Comparison of ENCODE assay signal across 8 cellular contexts in genomic region chr2:65055427-65056214, GRCh38. TPM values are rescaled to one million over a fixed set of nuclear protein-coding genes. Genes with fewer than 3 reads are reported as not detected.
DNase-seq lines count a peak whose midpoint lies in the region; ATAC-seq and TF ChIP-seq lines count a peak whose summit lies in the region.

No MANE protein-coding gene starts in this region.

- DNase-seq in T-helper 1 cell (peak in 3 of 5 donors; percentile 43 to 66 (median 50)), dorsolateral prefrontal cortex (peak in 4 of 10 donors; percentile 32 to 70 (median 50)), thyroid gland (no peak), mesenteric fat pad (ENCODE audit: low spot score) (no peak)

- H4K20me1 ChIP-seq in DOHH2 (ENCODE audit: control insufficient read depth, insufficient read depth, low read depth, low read length), result no peaks in the 10 kb centered on the region

- H3K4me2 ChIP-seq in DOHH2 (ENCODE audit: low read length), result peak overlapping the region; percentile 75

- peak overlapping the region; percentile 42 to 73 for H3K9ac ChIP-seq in mucosa of rectum (ENCODE audit: low read depth in 1 of 2, low read length in 2 of 2)

- H3K9me3 ChIP-seq in DOHH2 (ENCODE audit: control insufficient read depth, insufficient read depth, low read length) (0 out of 2 replicates have a peak, but pooled peaks cover 4% of the 10 kb centered on the region), mucosa of rectum (ENCODE audit: control insufficient read depth in 2 of 2, low read length in 2 of 2) (no peaks in the 10 kb centered on the region), thyroid gland (no peaks in the 10 kb centered on the region)

- TF ChIP-seq CTCF in DOHH2 (IDR thresholded peaks at IDR 0.05; ENCODE audit: low read depth, low read length, poor library complexity, severe bottlenecking) (no peak), dorsolateral prefrontal cortex (IDR thresholded peaks at IDR 0.05 in 54 of 56, conservative IDR thresholded peaks at IDR 0.05 in 2 of 56; ENCODE audit: low read depth in 1 of 56, partially characterized antibody in 56 of 56) (no peak), thyroid gland (IDR thresholded peaks at IDR 0.05) (no peak)

- H3K27me3 ChIP-seq in DOHH2 (ENCODE audit: control insufficient read depth, low read length) (no peaks in the 10 kb centered on the region), dorsolateral prefrontal cortex (no peaks in the 10 kb centered on the region), mucosa of rectum (ENCODE audit: control insufficient read depth in 2 of 2, insufficient read depth in 2 of 2, low read length in 2 of 2) (no peaks in the 10 kb centered on the region), thyroid gland (no peaks in the 10 kb centered on the region)

- ATAC-seq in GM21390 (IDR thresholded peaks at IDR 0.05; ENCODE audit: unreplicated experiment) (peak; percentile 34), HG03575 (IDR thresholded peaks at IDR 0.05; ENCODE audit: extremely low read depth, insufficient number of reproducible peaks, low FRiP score, unreplicated experiment) (peak; percentile 4)

- no peaks in the 10 kb centered on the region for H3F3A ChIP-seq in DOHH2 (ENCODE audit: control insufficient read depth, insufficient read depth)

- H3K36me3 ChIP-seq in DOHH2 (ENCODE audit: control insufficient read depth, low read length) (peaks cover 3% of the 10 kb centered on the region), mucosa of rectum (ENCODE audit: control insufficient read depth in 2 of 2, insufficient read depth in 2 of 2, low read length in 2 of 2) (no peaks in the 10 kb centered on the region), thyroid gland (no peaks in the 10 kb centered on the region)

- no peak for TF ChIP-seq POLR2A in thyroid gland (IDR thresholded peaks at IDR 0.05)

- intact Hi-C loops in dorsolateral prefrontal cortex (cut with DNase I) (loop anchor here (1.0 to 5.0 kb wide), 4 partner anchors 63 to 132 kb away; partner anchors contain the start of gene RAB1A (in 2 of the 2)), thyroid gland (cut with DNase I) (no loop called here)

- H3K79me2 ChIP-seq in DOHH2 (ENCODE audit: control insufficient read depth, low read length), result peaks cover 27% of the 10 kb centered on the region

- H3K9me2 ChIP-seq in DOHH2 (replicated peaks; ENCODE audit: control insufficient read depth, low read length), result no peaks in the 10 kb centered on the region

- 7 to 12% methylated on average over 27 to 37 of the region's 41 CpGs for WGBS in thyroid gland, 2 donors

- H3K4me3 ChIP-seq in DOHH2 (ENCODE audit: low read length) (peak overlapping the region; percentile 91), dorsolateral prefrontal cortex (peak overlapping the region; percentile 53 to 98 (median 89)), mucosa of rectum (ENCODE audit: low read length in 2 of 2) (peak overlapping the region; percentile 82), thyroid gland (replicated peaks in 1 of 3) (peak overlapping the region; percentile 56 to 98 (median 73))

- no peak overlapping the region for H3K27ac ChIP-seq in DOHH2 (ENCODE audit: low read depth, low read length)
- peak overlapping the region in 57 of 59 donors; percentile 18 to 97 (median 82) for H3K27ac ChIP-seq in dorsolateral prefrontal cortex
- H3K27ac ChIP-seq in mucosa of rectum (ENCODE audit: low read depth in 2 of 2, low read length in 2 of 2), result peak overlapping the region; percentile 74 to 79
- H3K27ac ChIP-seq in thyroid gland, result peak overlapping the region in 2 of 3 donors; percentile 67 to 91

- H3K4me1 ChIP-seq in DOHH2 (ENCODE audit: control insufficient read depth, low read length), result peaks cover 53% of the 10 kb centered on the region
- peaks cover 21 to 27% of the 10 kb centered on the region in 2 donors for H3K4me1 ChIP-seq in mucosa of rectum (ENCODE audit: control insufficient read depth in 2 of 2, insufficient read depth in 2 of 2, low read length in 2 of 2)
- peaks cover 16 to 39% of the 10 kb centered on the region in 2 donors for H3K4me1 ChIP-seq in thyroid gland

RNA-seq across cellular contexts. Expression of gene CEP68, which starts 0.6 kb away (rescaled TPM):
- 10 to 100 TPM; 23.2 to 57.6 (median 40.4) TPM for total RNA-seq in dorsolateral prefrontal cortex
- total RNA-seq in thyroid gland, result 10 to 100 TPM; 19.8 to 34.1 (median 27.5) TPM
- 21.9 TPM for total RNA-seq in mesenteric fat pad

Comparison
In these comparisons a context has a peak if more than half of its experiments do, and no peak if none do; other contexts are left out.
1. DNase-seq: peak in T-helper 1 cell (3 of 5); none in thyroid gland (0 of 2) and mesenteric fat pad (single experiment).
2. Peak in every context shown above with its lines, with median percentiles within 50 percentile points of each other: H3K4me3 ChIP-seq.